ENCODE assay signal across 10 cellular contexts in genomic region chr14:91348861-91349465, GRCh38.
DNase-seq lines count a peak whose midpoint lies in the region; ATAC-seq and TF ChIP-seq lines count a peak whose summit lies in the region.
"Had no signal": no experiment of that assay in that cellular context is flagged by ENCODE, and none has a peak within 500 bp of the region (broad histone marks: within the 10 kb centered on the region; RNA-seq: fewer than 3 reads in every experiment).

No MANE protein-coding gene starts in this region.

- intact Hi-C loops in Caco-2 (cut with micrococcal nuclease; ENCODE audit: unreplicated experiment): no loop called here

- H3K36me3 ChIP-seq in Caco-2 (ENCODE audit: control insufficient read depth, insufficient read depth, low read length): no peaks in the 10 kb centered on the region
- H3K36me3 ChIP-seq: ovary, SJCRH30 had no signal

- H3K4me3 Mint-ChIP-seq in Caco-2 (ENCODE audit: unreplicated experiment): no peak overlapping the region
- peak overlapping the region; percentile 71 for H3K4me3 Mint-ChIP-seq in activated CD4-positive, alpha-beta memory T cell treated with anti-CD3 and anti-CD28 coated beads, Interleukin-2, amount 10 ng/mL, durations not matched to agents 7 days and 5 days
- no peak overlapping the region for H3K4me3 Mint-ChIP-seq in mesothelial cell of epicardium

- H3K4me1 ChIP-seq in Caco-2: peaks cover 12% of the 10 kb centered on the region; the same call in 1 of the 2 replicates

- no peaks in the 10 kb centered on the region for H3K27me3 ChIP-seq in Caco-2 (replicated peaks; ENCODE audit: control insufficient read depth, insufficient read depth, low read length)
- H3K27me3 ChIP-seq: ovary, SJCRH30 had no signal

- CTCF ChIA-PET in Caco-2 (lab: Charles Lee): no interaction called here
- CTCF ChIA-PET in activated CD4-positive, alpha-beta memory T cell treated with anti-CD3 and anti-CD28 coated beads, Interleukin-2, amount 10 ng/mL, durations not matched to agents 7 days and 5 days (lab: Charles Lee): interaction anchor here (0.9 to 3.6 kb wide), 13 partner anchors 19 to 78 kb away, joined by 3 to 22 read pairs (median 7); partner anchors contain the start of gene CCDC88C

- BruUV-seq in Caco-2 (replicated peaks; lab: Mats Ljungman, UMichigan): no TSS peak

- no peaks in the 10 kb centered on the region for H3K36me3 Mint-ChIP-seq in Caco-2 (ENCODE audit: insufficient read depth, unreplicated experiment)
- H3K36me3 Mint-ChIP-seq in activated CD4-positive, alpha-beta memory T cell treated with anti-CD3 and anti-CD28 coated beads, Interleukin-2, amount 10 ng/mL, durations not matched to agents 7 days and 5 days (ENCODE audit: low read depth): peaks cover 38% of the 10 kb centered on the region
- no peaks in the 10 kb centered on the region for H3K36me3 Mint-ChIP-seq in mesothelial cell of epicardium

- peaks cover 8% of the 10 kb centered on the region for H3K4me1 Mint-ChIP-seq in Caco-2 (ENCODE audit: low read depth, unreplicated experiment)
- peaks cover 78% of the 10 kb centered on the region for H3K4me1 Mint-ChIP-seq in activated CD4-positive, alpha-beta memory T cell treated with anti-CD3 and anti-CD28 coated beads, Interleukin-2, amount 10 ng/mL, durations not matched to agents 7 days and 5 days
- H3K4me1 Mint-ChIP-seq in mesothelial cell of epicardium: peaks cover 11% of the 10 kb centered on the region

- TF ChIP-seq CTCF in Caco-2 (IDR thresholded peaks at IDR 0.05; ENCODE audit: insufficient read depth in 1 of 2, low read depth in 1 of 2, low read length in 1 of 2, severe bottlenecking in 1 of 2, unreplicated experiment in 1 of 2) (no peak), mesothelial cell of epicardium (IDR thresholded peaks at IDR 0.05; ENCODE audit: unreplicated experiment) (no peak)

- H3K27me3 Mint-ChIP-seq in Caco-2 (ENCODE audit: insufficient read depth, unreplicated experiment) (no peaks in the 10 kb centered on the region), mesothelial cell of epicardium (ENCODE audit: low read depth) (peaks cover 4% of the 10 kb centered on the region)
- no peaks in the 10 kb centered on the region for H3K27me3 Mint-ChIP-seq in activated CD4-positive, alpha-beta memory T cell treated with anti-CD3 and anti-CD28 coated beads, Interleukin-2, amount 10 ng/mL, durations not matched to agents 7 days and 5 days

- no peaks in the 10 kb centered on the region for H3K9me3 ChIP-seq in Caco-2
- H3K9me3 ChIP-seq: ovary, SJCRH30 had no signal

- POLR2A ChIA-PET in Caco-2 (lab: Charles Lee): no interaction called here
- POLR2A ChIA-PET in activated CD4-positive, alpha-beta memory T cell treated with anti-CD3 and anti-CD28 coated beads, Interleukin-2, amount 10 ng/mL, durations not matched to agents 7 days and 5 days (lab: Charles Lee): interaction anchor here (0.9 to 4.6 kb wide), 19 partner anchors 8 to 519 kb away, joined by 3 to 77 read pairs (median 12); partner anchors contain the start of genes CCDC88C, GPR68 and TC2N

- ATAC-seq in HG02610 (IDR thresholded peaks at IDR 0.05; ENCODE audit: unreplicated experiment) (peak; percentile 22), GM21529 (IDR thresholded peaks at IDR 0.05; ENCODE audit: unreplicated experiment) (no peak), HG02884 (IDR thresholded peaks at IDR 0.05; ENCODE audit: unreplicated experiment) (no peak)

- DNase-seq in Caco-2 (no peak), mesothelial cell of epicardium (ENCODE audit: low spot score in 2 of 2, unreplicated experiment in 2 of 2) (no peak), NCI-H1105 treated with DMSO at 0.1 percent for 48 hours (lab: John Stamatoyannopoulos, UW) (no peak), NCI-H2171 (lab: John Stamatoyannopoulos, UW) (no peak)
- DNase-seq in activated CD4-positive, alpha-beta memory T cell treated with anti-CD3 and anti-CD28 coated beads, Interleukin-2, amount 10 ng/mL, durations not matched to agents 7 days and 5 days: no peak
- DNase-seq: ovary, SJCRH30 had no signal

- no peak overlapping the region for H3K4me3 ChIP-seq in Caco-2 (ENCODE audit: low read depth, low read length)
- H3K4me3 ChIP-seq: ovary, SJCRH30 had no signal

- H3K27ac Mint-ChIP-seq in Caco-2 (ENCODE audit: unreplicated experiment) (peak overlapping the region; percentile 3), mesothelial cell of epicardium (peak overlapping the region; percentile 42)
- H3K27ac Mint-ChIP-seq in activated CD4-positive, alpha-beta memory T cell treated with anti-CD3 and anti-CD28 coated beads, Interleukin-2, amount 10 ng/mL, durations not matched to agents 7 days and 5 days: peak overlapping the region; percentile 96

- H3K9me3 Mint-ChIP-seq in Caco-2 (ENCODE audit: unreplicated experiment) (no peaks in the 10 kb centered on the region), mesothelial cell of epicardium (no peaks in the 10 kb centered on the region)
- no peaks in the 10 kb centered on the region for H3K9me3 Mint-ChIP-seq in activated CD4-positive, alpha-beta memory T cell treated with anti-CD3 and anti-CD28 coated beads, Interleukin-2, amount 10 ng/mL, durations not matched to agents 7 days and 5 days

Comparison
In these comparisons a context has a peak if more than half of its experiments do, and no peak if none do; other contexts are left out.
1. H3K27ac Mint-ChIP-seq: peak in every context shown above with its lines; median percentile 96 in activated CD4-positive, alpha-beta memory T cell treated with anti-CD3 and anti-CD28 coated beads, Interleukin-2, amount 10 ng/mL, durations not matched to agents 7 days and 5 days; 42 in mesothelial cell of epicardium; 3 in Caco-2.